Comparison of ENCODE assay signal across 22 cellular contexts in genomic region chr19:17936379-17936778, GRCh38. TPM values are rescaled to one million over a fixed set of nuclear protein-coding genes. Genes with fewer than 3 reads are reported as not detected.
A peak's percentile ranks its signal among the peaks of the same experiment; 100 is the strongest.
DNase-seq lines count a peak whose midpoint lies in the region; ATAC-seq, FAIRE-seq and TF ChIP-seq lines count a peak whose summit lies in the region.
"Had no signal": no experiment of that assay in that cellular context is flagged by ENCODE, and none has a peak within 500 bp of the region (broad histone marks: within the 10 kb centered on the region; RNA-seq: fewer than 3 reads in every experiment).

No MANE protein-coding gene starts in this region.

- H2BK20ac ChIP-seq in IMR-90 (ENCODE audit: low read depth, low read length) (no peak overlapping the region), H1 (ENCODE audit: low read length) (no peak overlapping the region)

- H3K4me3 ChIP-seq in IMR-90 (ENCODE audit: insufficient read depth, low read depth, low read length) (no peak overlapping the region), H1 (ENCODE audit: extremely low read depth in 1 of 4, insufficient read depth in 2 of 4, low read depth in 3 of 4, low read length in 4 of 4) (no peak overlapping the region)
- H3K4me3 ChIP-seq: A549; BLaER1 treated with 17β-estradiol and CSF1 and Interleukin-3, amounts not matched to agents 10 nM and 100 nM had no signal

- TF ChIP-seq CTCF in IMR-90 (conservative IDR thresholded peaks at IDR 0.05; ENCODE audit: low read depth, low read length) (no peak), H1 (IDR thresholded peaks at IDR 0.05; ENCODE audit: control extremely low read depth in 1 of 3, insufficient read depth in 1 of 3, low read depth in 1 of 3, low read length in 3 of 3) (no peak), osteocyte (IDR thresholded peaks at IDR 0.05) (no peak)

- TF ChIP-seq RAD21 in IMR-90 (IDR thresholded peaks at IDR 0.05; ENCODE audit: low read length) (no peak), H1 (IDR thresholded peaks at IDR 0.05 in 1 of 2, conservative IDR thresholded peaks at IDR 0.05 in 1 of 2; ENCODE audit: low read depth in 2 of 2, low read length in 2 of 2) (no peak)

- no peaks in the 10 kb centered on the region for H3K36me3 Mint-ChIP-seq in osteocyte (ENCODE audit: unreplicated experiment)

- POLR2A ChIA-PET in IMR-90 (lab: Charles Lee; ENCODE audit: unreplicated experiment), result no interaction called here
- POLR2A ChIA-PET in H1 (lab: Charles Lee; ENCODE audit: partially characterized antibody), result interaction anchor here (0.8 to 14.8 kb wide), 3 partner anchors 11 to 69 kb away, joined by 3 to 392 read pairs (median 12); partner anchors contain the start of genes RPL18A and SLC5A5

- peaks cover 7% of the 10 kb centered on the region; the same call in 1 of the 2 replicates for H3K23me2 ChIP-seq in H1 (ENCODE audit: low read depth, low read length)

- no peak for FAIRE-seq in H1 (lab: Jason Lieb, UNC)
- FAIRE-seq: A549, D721Med, G401.6, GM12891, GM19239 had no signal

- H3K9me3 ChIP-seq in IMR-90 (ENCODE audit: control insufficient read depth, insufficient read depth, low read length) (no peaks in the 10 kb centered on the region), H1 (ENCODE audit: insufficient read depth in 2 of 2, low read depth in 1 of 2, low read length in 1 of 2) (no peaks in the 10 kb centered on the region)
- H3K9me3 ChIP-seq: A549; BLaER1 treated with 17β-estradiol and CSF1 and Interleukin-3, amounts not matched to agents 10 nM and 100 nM; Caco-2 had no signal

- H3K27ac ChIP-seq in IMR-90 (ENCODE audit: insufficient read depth, low read length), result no peak overlapping the region
- no peak overlapping the region for H3K27ac ChIP-seq in H1 (ENCODE audit: low read depth, low read length)
- H3K27ac ChIP-seq: 22Rv1; A549; BLaER1 treated with 17β-estradiol and CSF1 and Interleukin-3, amounts not matched to agents 10 nM and 100 nM; C4-2B had no signal

- H4K20me1 ChIP-seq in IMR-90 (ENCODE audit: insufficient read depth, low read length) (peaks cover 12% of the 10 kb centered on the region; the same call in 1 of the 2 replicates), H1 (replicated peaks in 1 of 2; ENCODE audit: control insufficient read depth in 1 of 2, insufficient read depth in 2 of 2, low read length in 2 of 2) (no peaks in the 10 kb centered on the region)

- no peak for DNase-seq in IMR-90
- DNase-seq in H1 (ENCODE audit: low read depth in 1 of 2, low spot score in 2 of 2), result no peak
- DNase-seq in osteocyte (ENCODE audit: extremely low spot score, unreplicated experiment), result peak; percentile 83
- DNase-seq in H4 (ENCODE audit: low spot score), result no peak
- DNase-seq in activated CD4-positive, CD25-positive, alpha-beta regulatory T cell treated with anti-CD3 and anti-CD28 coated beads, Interleukin-2, amount 50 U/mL, for 72 hours, result no peak
- DNase-seq: AML-193; Caco-2; Calu3; CD4-positive, alpha-beta T cell; CD8-positive, alpha-beta T cell; DMS79 treated with DMSO at 0.1 percent for 48 hours; GF-D8 had no signal

- H2BK120ac ChIP-seq in IMR-90 (ENCODE audit: low read depth, low read length), result no peak overlapping the region
- H2BK120ac ChIP-seq in H1 (replicated peaks; ENCODE audit: low read depth, low read length), result no peak overlapping the region

- H3K4me1 ChIP-seq in IMR-90 (ENCODE audit: control insufficient read depth, insufficient read depth, low read length), result peaks cover 3% of the 10 kb centered on the region; the same call in 1 of the 2 replicates
- peaks cover 0 to 3% (median 1%) of the 10 kb centered on the region in 4 experiments; a peak in 4 of 7 replicates for H3K4me1 ChIP-seq in H1 (replicated peaks in 1 of 4; ENCODE audit: control insufficient read depth in 3 of 4, insufficient read depth in 4 of 4, low read length in 3 of 4)

- peaks cover 0 to 7% of the 10 kb centered on the region in 2 experiments; a peak in 2 of 4 replicates for H3K79me2 ChIP-seq in H1 (ENCODE audit: control insufficient read depth in 1 of 2, insufficient read depth in 2 of 2, low read length in 2 of 2)

- no peak for TF ChIP-seq EP300 in H1 (IDR thresholded peaks at IDR 0.05; ENCODE audit: borderline replicate concordance in 1 of 2, low read depth in 2 of 2, low read length in 2 of 2)

- no peak overlapping the region for H3K4ac ChIP-seq in IMR-90 (ENCODE audit: low read depth, low read length)
- no peak overlapping the region for H3K4ac ChIP-seq in H1 (replicated peaks; ENCODE audit: insufficient read length, low read depth, low read length)

- peaks cover 0 to 29% of the 10 kb centered on the region in 2 experiments; a peak in 3 of 4 replicates for H3K79me1 ChIP-seq in IMR-90 (ENCODE audit: low read depth in 1 of 2, low read length in 2 of 2)
- no peaks in the 10 kb centered on the region for H3K79me1 ChIP-seq in H1 (ENCODE audit: low read depth, low read length)

- 93% methylated on average over 20 of the region's 21 CpGs; no CpG with 5 or more reads in 1 of the 2 experiments for WGBS in IMR-90 (ENCODE audit: extremely low coverage in 2 of 2, insufficient read length in 1 of 2), 2 experiments
- 90% methylated on average over 21 of the region's 21 CpGs; no CpG with 5 or more reads in 1 of the 2 experiments for WGBS in H1 (ENCODE audit: extremely low coverage in 1 of 2, insufficient coverage in 1 of 2, insufficient read length in 1 of 2, insufficient replicate concordance in 2 of 2, low coverage in 1 of 2, low lambda C conversion rate in 2 of 2, missing lambda C conversion rate in 1 of 2), 2 experiments

- H3K27me3 Mint-ChIP-seq in osteocyte (ENCODE audit: unreplicated experiment), result no peaks in the 10 kb centered on the region
- H3K27me3 Mint-ChIP-seq: B cell; CD4-positive, alpha-beta T cell had no signal

- H3K18ac ChIP-seq in IMR-90 (ENCODE audit: low read depth, low read length) (no peak overlapping the region), H1 (ENCODE audit: extremely low read depth, low read length) (no peak overlapping the region)

- H3K9me1 ChIP-seq in IMR-90 (ENCODE audit: insufficient read depth, low read length), result peaks cover 3% of the 10 kb centered on the region

- BruUV-seq in IMR-90 (replicated peaks; lab: Mats Ljungman, UMichigan), result no TSS peak

- ATAC-seq in IMR-90 (ENCODE audit: low read depth), result no peak
- ATAC-seq: A549; CD8-positive, alpha-beta T cell had no signal

- H3K4me2 ChIP-seq in IMR-90 (ENCODE audit: low read depth, low read length) (no peak overlapping the region), H1 (ENCODE audit: insufficient read depth in 1 of 2, low read depth in 2 of 2, low read length in 2 of 2) (no peak overlapping the region)
- H3K4me2 ChIP-seq: A549; BLaER1 treated with 17β-estradiol and CSF1 and Interleukin-3, amounts not matched to agents 10 nM and 100 nM had no signal

- no peak overlapping the region for H3K9ac ChIP-seq in IMR-90 (ENCODE audit: low read depth, low read length)
- H3K9ac ChIP-seq in H1 (replicated peaks in 1 of 4; ENCODE audit: extremely low read depth in 1 of 4, low read depth in 3 of 4, low read length in 3 of 4), result no peak overlapping the region

- H3K14ac ChIP-seq in IMR-90 (replicated peaks; ENCODE audit: low read depth, low read length), result no peak overlapping the region
- H3K14ac ChIP-seq in H1 (ENCODE audit: insufficient read length), result no peak overlapping the region

- 0 out of 2 replicates have a peak overlapping the region, but pooled peaks have one; percentile 39 for H2BK12ac ChIP-seq in H1 (ENCODE audit: low read depth, low read length)

- peaks cover 4% of the 10 kb centered on the region; the same call in 1 of the 2 replicates for H3K36me3 ChIP-seq in IMR-90 (ENCODE audit: control insufficient read depth, insufficient read depth, low read length)
- H3K36me3 ChIP-seq in H1 (ENCODE audit: control insufficient read depth in 2 of 4, insufficient read depth in 4 of 4, low read length in 3 of 4), result 0 out of 8 replicates have a peak, but pooled peaks cover 0 to 3% (median 0%) of the 10 kb centered on the region in 4 experiments

- TF ChIP-seq POLR2A in IMR-90 (IDR thresholded peaks at IDR 0.05; ENCODE audit: low read depth, low read length), result no peak
- no peak for TF ChIP-seq POLR2A in H1 (IDR thresholded peaks at IDR 0.05; ENCODE audit: control extremely low read depth in 1 of 2, low read depth in 2 of 2, low read length in 2 of 2)

- H3K27me3 ChIP-seq in IMR-90 (ENCODE audit: control insufficient read depth, insufficient read depth, low read length) (0 out of 2 replicates have a peak, but pooled peaks cover 2% of the 10 kb centered on the region), H1 (replicated peaks in 1 of 4; ENCODE audit: control insufficient read depth in 3 of 4, extremely low read depth in 1 of 4, insufficient read depth in 3 of 4, low read length in 3 of 4) (no peaks in the 10 kb centered on the region)
- H3K27me3 ChIP-seq: BLaER1 treated with 17β-estradiol and CSF1 and Interleukin-3, amounts not matched to agents 10 nM and 100 nM had no signal

- intact Hi-C loops in IMR-90 (cut with micrococcal nuclease), result loop anchor here (5.0 kb wide), 1 partner anchor 121 kb away; no protein-coding TSS in a partner anchor

- H4K91ac ChIP-seq in IMR-90 (ENCODE audit: insufficient read depth, low read depth, low read length) (no peak overlapping the region), H1 (replicated peaks; ENCODE audit: insufficient read length, low read length) (no peak overlapping the region)

- H3K4me1 Mint-ChIP-seq in osteocyte (ENCODE audit: unreplicated experiment), result peaks cover 19% of the 10 kb centered on the region

- H3K23ac ChIP-seq in IMR-90 (ENCODE audit: low read depth, low read length) (no peak overlapping the region), H1 (ENCODE audit: insufficient read length) (no peak overlapping the region)

- CTCF ChIA-PET in IMR-90 (lab: Yijun Ruan, JAX), result interaction anchor here (1.6 kb wide), 1 partner anchor 77 kb away, joined by 3 read pairs; the partner anchor contains the start of gene RPL18A
- CTCF ChIA-PET in H1 (lab: Charles Lee; ENCODE audit: partially characterized antibody), result interaction anchor here (0.6 to 10.3 kb wide), 12 partner anchors 9 to 103 kb away, joined by 3 to 200 read pairs (median 6); partner anchors contain the start of genes ARRDC2, KCNN1 and SLC5A5

- H2AK5ac ChIP-seq in IMR-90 (ENCODE audit: low read depth, low read length), result no peak overlapping the region
- H2AK5ac ChIP-seq in H1 (ENCODE audit: low read depth, low read length), result no peak overlapping the region

- H2BK15ac ChIP-seq in IMR-90 (ENCODE audit: low read depth, low read length), result no peak overlapping the region
- no peak overlapping the region for H2BK15ac ChIP-seq in H1 (ENCODE audit: low read length)

- no peak overlapping the region for H3K4me3 Mint-ChIP-seq in osteocyte (ENCODE audit: unreplicated experiment)
- H3K4me3 Mint-ChIP-seq: B cell; CD8-positive, alpha-beta T cell had no signal

- no peak overlapping the region for H4K8ac ChIP-seq in IMR-90 (ENCODE audit: low read depth in 2 of 2, low read length in 2 of 2)
- no peak overlapping the region for H4K8ac ChIP-seq in H1 (ENCODE audit: extremely low read depth, insufficient read depth, low read length)

- in situ Hi-C loops in IMR-90 (cut with MboI; ENCODE audit: low sequenced_read_pairs), result loop anchor here (5.0 to 25.0 kb wide), 2 partner anchors 56 to 126 kb away; no protein-coding TSS in a partner anchor

- no peaks in the 10 kb centered on the region for H3K9me3 Mint-ChIP-seq in osteocyte (ENCODE audit: unreplicated experiment)
- H3K9me3 Mint-ChIP-seq: CD4-positive, alpha-beta T cell; CD8-positive, alpha-beta T cell had no signal

- H2BK5ac ChIP-seq in IMR-90 (ENCODE audit: low read depth, low read length, poor library complexity, severe bottlenecking), result no peak overlapping the region
- H2BK5ac ChIP-seq in H1 (ENCODE audit: low read depth, low read length), result no peak overlapping the region

- no peak overlapping the region for H3K27ac Mint-ChIP-seq in osteocyte (ENCODE audit: unreplicated experiment)
- H3K27ac Mint-ChIP-seq: B cell; CD4-positive, alpha-beta T cell; CD8-positive, alpha-beta T cell had no signal

- dilution Hi-C loops in IMR-90 (cut with HindIII; ENCODE audit: low sequenced_read_pairs, unreplicated experiment), result no loop called here

- H2AK9ac ChIP-seq in IMR-90 (replicated peaks; ENCODE audit: low read depth, low read length, poor library complexity), result peak overlapping the region; percentile 42

- H2AFZ ChIP-seq in IMR-90 (replicated peaks; ENCODE audit: low read length, poor library complexity), result peak overlapping the region; percentile 32
- H2AFZ ChIP-seq in H1 (ENCODE audit: low read length), result no peak overlapping the region

- H3K56ac ChIP-seq in IMR-90 (ENCODE audit: extremely low read depth, insufficient read depth, low read length) (no peak overlapping the region), H1 (replicated peaks; ENCODE audit: insufficient read length, low read depth, low read length) (no peak overlapping the region)

- H4K5ac ChIP-seq in IMR-90 (ENCODE audit: low read depth, low read length), result no peak overlapping the region
- no peak overlapping the region for H4K5ac ChIP-seq in H1 (ENCODE audit: insufficient read length, low read depth, low read length)

RNA-seq across cellular contexts. Expression of gene CCDC124, which starts 3.6 kb away (rescaled TPM):
- total RNA-seq in IMR-90 (2012; rRNA removed) (29.4 and 30.1 TPM in 2 replicates), osteocyte (81.9 and 84.9 TPM in 2 replicates)
- polyA plus RNA-seq in IMR-90 (2012; rRNA removed) (112 and 148 TPM in 2 replicates), H1 (2011; rRNA removed) (95.2 and 135 TPM in 2 replicates)
- polyA plus RNA-seq in IMR-90 (2012; cell fraction: cytosol; rRNA removed), result 180 and 202 TPM in 2 replicates
- polyA plus RNA-seq in IMR-90 (2012; cell fraction: nucleus; rRNA removed; ENCODE audit: low replicate concordance), result 123 and 144 TPM in 2 replicates
- 101 and 103 TPM in 2 replicates for total RNA-seq in H1 (2021; fragmentation: NEBNext Ultra II Directional; extraction: Animal tissue kit (Norgen Biotek cat#: 25700))
- 144 TPM for polyA plus RNA-seq in H1 (2011; cell fraction: cytosol; rRNA removed)
- 88.6 TPM for polyA plus RNA-seq in H1 (2011; cell fraction: nucleus; rRNA removed)
- polyA plus RNA-seq in H1 (2012, experiment 1 of 2), result 87.6 to 144 TPM (median 124 TPM) in 4 replicates
- 94.8 TPM for polyA plus RNA-seq in H1 (2012, experiment 2 of 2)
- polyA plus RNA-seq in H1 (2013, experiment 1 of 2), result 71.0 TPM
- 71.2 TPM for polyA plus RNA-seq in H1 (2013, experiment 2 of 2)
- 5.9 and 7.2 TPM in 2 replicates for polyA minus RNA-seq in H1 (2011; rRNA and poly(A)+ RNA removed)
- polyA minus RNA-seq in H1 (2011; cell fraction: cytosol; rRNA and poly(A)+ RNA removed), result 27.8 TPM
- 20.0 TPM for polyA minus RNA-seq in H1 (2011; cell fraction: nucleus; rRNA and poly(A)+ RNA removed)
- 30.4 and 36.6 TPM in 2 replicates for total RNA-seq in H4 (2014; rRNA removed; shearing (Covaris generic))

RNA-seq across cellular contexts. Expression of gene KCNN1, which starts 30.5 kb away (rescaled TPM):
- total RNA-seq in IMR-90 (2012; rRNA removed), result under 0.01 TPM in 1 of 2 replicates, not detected in the other
- polyA plus RNA-seq in IMR-90 (2012; rRNA removed), result 0.09 and 0.36 TPM in 2 replicates
- 0.02 and 0.40 TPM in 2 replicates for polyA plus RNA-seq in IMR-90 (2012; cell fraction: cytosol; rRNA removed)
- 0.10 and 0.17 TPM in 2 replicates for polyA plus RNA-seq in IMR-90 (2012; cell fraction: nucleus; rRNA removed; ENCODE audit: low replicate concordance)
- 9.3 and 11.0 TPM in 2 replicates for total RNA-seq in H1 (2021; fragmentation: NEBNext Ultra II Directional; extraction: Animal tissue kit (Norgen Biotek cat#: 25700))
- polyA plus RNA-seq in H1 (2011; rRNA removed), result 12.5 and 19.3 TPM in 2 replicates
- 13.7 TPM for polyA plus RNA-seq in H1 (2011; cell fraction: cytosol; rRNA removed)
- 21.8 TPM for polyA plus RNA-seq in H1 (2011; cell fraction: nucleus; rRNA removed)
- polyA plus RNA-seq in H1 (2012, experiment 1 of 2), result 4.1 to 10.5 TPM (median 8.4 TPM) in 4 replicates
- 5.8 TPM for polyA plus RNA-seq in H1 (2012, experiment 2 of 2)
- 6.0 TPM for polyA plus RNA-seq in H1 (2013, experiment 1 of 2)
- polyA plus RNA-seq in H1 (2013, experiment 2 of 2), result 5.9 TPM
- 6.7 and 7.7 TPM in 2 replicates for polyA minus RNA-seq in H1 (2011; rRNA and poly(A)+ RNA removed)
- polyA minus RNA-seq in H1 (2011; cell fraction: cytosol; rRNA and poly(A)+ RNA removed), result 15.0 TPM
- 14.4 TPM for polyA minus RNA-seq in H1 (2011; cell fraction: nucleus; rRNA and poly(A)+ RNA removed)
- total RNA-seq in osteocyte, result not detected in 2 replicates
- 0.49 and 1.7 TPM in 2 replicates for total RNA-seq in H4 (2014; rRNA removed; shearing (Covaris generic))
- total RNA-seq: A172; B cell; Caco-2; Calu3; CD4-positive, alpha-beta T cell; CD8-positive, alpha-beta T cell had no signal
